Comparison of ENCODE assay signal across 40 cellular contexts in the genomic region with DNA sequence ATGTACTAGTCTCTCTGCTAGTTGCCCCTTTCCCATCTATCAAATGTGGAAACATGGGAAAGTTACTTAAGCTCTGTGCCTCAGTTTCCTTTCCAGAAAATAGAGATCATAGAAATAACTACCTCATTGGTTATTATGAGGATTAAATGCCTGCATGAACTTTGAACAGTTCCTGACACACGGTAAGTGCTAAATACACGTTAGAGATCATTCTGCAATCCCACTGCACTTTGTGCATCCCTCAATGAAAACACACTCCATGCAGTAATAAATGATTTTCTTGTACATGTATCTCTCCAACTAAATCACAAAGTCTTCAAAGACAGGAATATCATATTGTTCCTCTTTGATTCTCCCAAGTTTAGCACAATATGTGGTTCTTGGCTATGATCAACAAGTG.
"Had no signal": no experiment of that assay in that cellular context is flagged by ENCODE, and none has a peak within 500 bp of the region (broad histone marks: within the 10 kb centered on the region; RNA-seq: fewer than 3 reads in every experiment).

No MANE protein-coding gene starts in this region.

- H3K9me3 Mint-ChIP-seq: activated naive CD4-positive, alpha-beta T cell treated with anti-CD3 and anti-CD28 coated beads, Interleukin-2, amount 10 ng/mL, durations not matched to agents 7 days and 5 days; activated naive CD4-positive, alpha-beta T cell treated with anti-CD3 and anti-CD28 coated beads, Interleukin-2, amount 50 U/mL, for 24 hours; activated T-cell treated with anti-CD3 and anti-CD28 coated beads, Interleukin-2, amount 50 U/mL, for 24 hours; activated T-helper 2 cell treated with anti-CD3 and anti-CD28 coated beads, Interferon-gamma antibody, Interleukin-2, Interleukin-4, amounts not matched to agents 10 μg/mL and 5 μg/mL and 100 μg/mL, durations not matched to agents 14 hours and 24 hours and 36 hours; central memory CD8-positive, alpha-beta T cell; T-helper 2 cell treated with Interferon-gamma antibody and Interleukin-4, amounts not matched to agents 5 μg/mL and 100 μg/mL, for 36 hours had no signal

- DNase-seq: activated CD4-positive, alpha-beta memory T cell treated with anti-CD3 and anti-CD28 coated beads, Interleukin-2, amount 10 ng/mL, durations not matched to agents 7 days and 5 days; activated CD4-positive, alpha-beta T cell treated with anti-CD3 and anti-CD28 coated beads for 1 hour; activated CD4-positive, alpha-beta T cell treated with anti-CD3 and anti-CD28 coated beads for 36 hours; activated CD4-positive, alpha-beta T cell treated with anti-CD3 and anti-CD28 coated beads for 48 hours; activated CD4-positive, alpha-beta T cell treated with anti-CD3 and anti-CD28 coated beads, Interleukin-2, amount 10 ng/mL, durations not matched to agents 7 days and 5 days; activated CD4-positive, alpha-beta T cell treated with anti-CD3 and anti-CD28 coated beads, Interleukin-2, amount 50 U/mL, for 48 hours; activated CD4-positive, CD25-positive, alpha-beta regulatory T cell; activated CD8-positive, alpha-beta memory T cell treated with anti-CD3 and anti-CD28 coated beads for 24 hours; activated CD8-positive, alpha-beta memory T cell treated with anti-CD3 and anti-CD28 coated beads, Interleukin-2, amount 10 ng/mL, durations not matched to agents 7 days and 5 days; activated CD8-positive, alpha-beta memory T cell treated with anti-CD3 and anti-CD28 coated beads, Interleukin-2, amount 50 U/mL, for 48 hours; activated CD8-positive, alpha-beta T cell treated with anti-CD3 and anti-CD28 coated beads, Interleukin-2, amount 10 ng/mL, durations not matched to agents 7 days and 5 days; activated effector memory CD4-positive, alpha-beta T cell treated with Interleukin-2 at 50 U/mL for 16 hours; activated gamma-delta T cell; activated naive CD4-positive, alpha-beta T cell treated with anti-CD3 and anti-CD28 coated beads, Interleukin-2, amount 10 ng/mL, durations not matched to agents 7 days and 5 days; activated naive CD4-positive, alpha-beta T cell treated with Interleukin-2 at 50 U/mL for 16 hours; activated naive CD8-positive, alpha-beta T cell treated with anti-CD3 and anti-CD28 coated beads, Interleukin-2, amount 10 ng/mL, durations not matched to agents 7 days and 5 days; activated naive CD8-positive, alpha-beta T cell treated with anti-CD3 and anti-CD28 coated beads, Interleukin-2, amount 50 U/mL, for 24 hours; activated T-cell treated with anti-CD3 and anti-CD28 coated beads, Interleukin-2, amount 50 U/mL, for 24 hours; activated T-cell treated with anti-CD3 and anti-CD28 coated beads, Interleukin-2, amount 50 U/mL, for 48 hours; amygdala; anterior cingulate cortex; caudate nucleus; cerebellar nuclear complex; T-helper 1 cell; T-helper 2 cell; T-helper 9 cell; WERI-Rb-1 had no signal

- H3K36me3 ChIP-seq: ascending aorta, cardiac muscle cell, WERI-Rb-1 had no signal

- H3K36me3 Mint-ChIP-seq: activated naive CD4-positive, alpha-beta T cell treated with anti-CD3 and anti-CD28 coated beads, Interleukin-2, amount 10 ng/mL, durations not matched to agents 7 days and 5 days; activated naive CD8-positive, alpha-beta T cell; activated naive CD8-positive, alpha-beta T cell treated with anti-CD3 and anti-CD28 coated beads, Interleukin-2, amount 10 ng/mL, durations not matched to agents 7 days and 5 days; brain had no signal

- H3K4me3 ChIP-seq: ascending aorta, cardiac muscle cell had no signal

- H3K27me3 ChIP-seq: ascending aorta, cardiac muscle cell had no signal

- FAIRE-seq: bronchial epithelial cell, TTC549 had no signal

- H3K27ac Mint-ChIP-seq: activated CD4-positive, alpha-beta memory T cell treated with anti-CD3 and anti-CD28 coated beads, Interleukin-2, amount 10 ng/mL, durations not matched to agents 7 days and 5 days; activated CD4-positive, alpha-beta T cell treated with anti-CD3 and anti-CD28 coated beads for 36 hours; activated CD4-positive, alpha-beta T cell treated with anti-CD3 and anti-CD28 coated beads, Interleukin-2, amount 10 ng/mL, durations not matched to agents 7 days and 5 days; activated CD8-positive, alpha-beta memory T cell treated with anti-CD3 and anti-CD28 coated beads, Interleukin-2, amount 10 ng/mL, durations not matched to agents 7 days and 5 days; activated CD8-positive, alpha-beta T cell treated with anti-CD3 and anti-CD28 coated beads, Interleukin-2, amount 10 ng/mL, durations not matched to agents 7 days and 5 days; activated naive CD4-positive, alpha-beta T cell treated with anti-CD3 and anti-CD28 coated beads, Interleukin-2, amount 10 ng/mL, durations not matched to agents 7 days and 5 days; activated naive CD4-positive, alpha-beta T cell treated with anti-CD3 and anti-CD28 coated beads, Interleukin-2, amount 50 U/mL, for 24 hours; activated naive CD8-positive, alpha-beta T cell; activated naive CD8-positive, alpha-beta T cell treated with anti-CD3 and anti-CD28 coated beads, Interleukin-2, amount 10 ng/mL, durations not matched to agents 7 days and 5 days; activated naive CD8-positive, alpha-beta T cell treated with anti-CD3 and anti-CD28 coated beads, Interleukin-2, amount 50 U/mL, for 24 hours; activated T-cell treated with anti-CD3 and anti-CD28 coated beads, Interleukin-2, amount 50 U/mL, for 24 hours; activated T-helper 2 cell treated with anti-CD3 and anti-CD28 coated beads, Interferon-gamma antibody, Interleukin-2, Interleukin-4, amounts not matched to agents 10 μg/mL and 5 μg/mL and 100 μg/mL, durations not matched to agents 14 hours and 24 hours and 36 hours; T-helper 1 cell treated with Interleukin-12 subunit alpha and Interleukin-12 subunit beta and Interleukin-4 antibody, amounts not matched to agents 30 μg/mL and 1 μg/mL, for 36 hours; T-helper 2 cell treated with Interferon-gamma antibody and Interleukin-4, amounts not matched to agents 5 μg/mL and 100 μg/mL, for 36 hours; WTC11 had no signal

- H3K4me1 Mint-ChIP-seq: activated CD4-positive, alpha-beta memory T cell treated with anti-CD3 and anti-CD28 coated beads, Interleukin-2, amount 10 ng/mL, durations not matched to agents 7 days and 5 days; activated CD4-positive, alpha-beta T cell treated with anti-CD3 and anti-CD28 coated beads for 36 hours; activated CD4-positive, alpha-beta T cell treated with anti-CD3 and anti-CD28 coated beads, Interleukin-2, amount 10 ng/mL, durations not matched to agents 7 days and 5 days; activated CD8-positive, alpha-beta memory T cell treated with anti-CD3 and anti-CD28 coated beads, Interleukin-2, amount 10 ng/mL, durations not matched to agents 7 days and 5 days; activated naive CD4-positive, alpha-beta T cell treated with anti-CD3 and anti-CD28 coated beads, Interleukin-2, amount 10 ng/mL, durations not matched to agents 7 days and 5 days; activated naive CD4-positive, alpha-beta T cell treated with anti-CD3 and anti-CD28 coated beads, Interleukin-2, amount 50 U/mL, for 24 hours had no signal

- ATAC-seq: activated CD4-positive, alpha-beta T cell treated with anti-CD3 and anti-CD28 coated beads for 36 hours; activated CD4-positive, CD25-positive, alpha-beta regulatory T cell treated with anti-CD3 and anti-CD28 coated beads, Interleukin-2, amount 50 U/mL, for 24 hours; activated CD8-positive, alpha-beta memory T cell treated with anti-CD3 and anti-CD28 coated beads, Interleukin-2, amount 10 ng/mL, durations not matched to agents 7 days and 5 days; activated CD8-positive, alpha-beta T cell treated with anti-CD3 and anti-CD28 coated beads, Interleukin-2, amount 10 ng/mL, durations not matched to agents 7 days and 5 days; activated naive CD8-positive, alpha-beta T cell treated with anti-CD3 and anti-CD28 coated beads, Interleukin-2, amount 50 U/mL, for 24 hours; WTC11 had no signal

- H3K9me3 ChIP-seq: ascending aorta had no signal

- H3K4me3 Mint-ChIP-seq: activated CD4-positive, alpha-beta memory T cell treated with anti-CD3 and anti-CD28 coated beads, Interleukin-2, amount 10 ng/mL, durations not matched to agents 7 days and 5 days; activated CD4-positive, alpha-beta T cell treated with anti-CD3 and anti-CD28 coated beads for 36 hours; activated CD4-positive, alpha-beta T cell treated with anti-CD3 and anti-CD28 coated beads, Interleukin-2, amount 10 ng/mL, durations not matched to agents 7 days and 5 days; activated CD8-positive, alpha-beta memory T cell treated with anti-CD3 and anti-CD28 coated beads, Interleukin-2, amount 10 ng/mL, durations not matched to agents 7 days and 5 days; activated CD8-positive, alpha-beta T cell treated with anti-CD3 and anti-CD28 coated beads, Interleukin-2, amount 10 ng/mL, durations not matched to agents 7 days and 5 days; activated naive CD4-positive, alpha-beta T cell treated with anti-CD3 and anti-CD28 coated beads, Interleukin-2, amount 10 ng/mL, durations not matched to agents 7 days and 5 days; activated naive CD4-positive, alpha-beta T cell treated with anti-CD3 and anti-CD28 coated beads, Interleukin-2, amount 50 U/mL, for 24 hours; activated naive CD8-positive, alpha-beta T cell; activated naive CD8-positive, alpha-beta T cell treated with anti-CD3 and anti-CD28 coated beads, Interleukin-2, amount 10 ng/mL, durations not matched to agents 7 days and 5 days; activated naive CD8-positive, alpha-beta T cell treated with anti-CD3 and anti-CD28 coated beads, Interleukin-2, amount 50 U/mL, for 24 hours; activated T-cell treated with anti-CD3 and anti-CD28 coated beads, Interleukin-2, amount 50 U/mL, for 24 hours; brain; central memory CD8-positive, alpha-beta T cell; T-helper 1 cell treated with Interleukin-12 subunit alpha and Interleukin-12 subunit beta and Interleukin-4 antibody, amounts not matched to agents 30 μg/mL and 1 μg/mL, for 36 hours; T-helper 2 cell treated with Interferon-gamma antibody and Interleukin-4, amounts not matched to agents 5 μg/mL and 100 μg/mL, for 36 hours; WTC11 had no signal

- H3K27ac ChIP-seq: ascending aorta, cardiac muscle cell, WERI-Rb-1 had no signal
